In genomic region chr6:75206338-75207210, GRCh38 we compare ENCODE assay signal across 8 cellular contexts.
DNase-seq lines count a peak whose midpoint lies in the region; ATAC-seq lines count a peak whose summit lies in the region.

No MANE protein-coding gene starts in this region.

- H3K4me3 Mint-ChIP-seq in T-helper 1 cell treated with Interleukin-12 subunit alpha and Interleukin-12 subunit beta and Interleukin-4 antibody, amounts not matched to agents 30 μg/mL and 1 μg/mL, for 36 hours, result peak overlapping the region; percentile 64
- H3K4me3 Mint-ChIP-seq in stimulated activated naive CD8-positive, alpha-beta T cell treated with anti-CD3 and anti-CD28 coated beads, Interleukin-15, amount 100 ng/mL, for 72 hours, result peak overlapping the region; percentile 61 to 69

- H3K36me3 Mint-ChIP-seq in T-helper 1 cell treated with Interleukin-12 subunit alpha and Interleukin-12 subunit beta and Interleukin-4 antibody, amounts not matched to agents 30 μg/mL and 1 μg/mL, for 36 hours (ENCODE audit: low read depth), result peaks cover 6% of the 10 kb centered on the region

- H3K4me1 ChIP-seq in iPS-20b (ENCODE audit: insufficient read depth, low read length), result peaks cover 11% of the 10 kb centered on the region; the same call in 1 of the 2 replicates

- H3K27me3 ChIP-seq in iPS-20b (ENCODE audit: insufficient read depth, low read length), result peaks cover 84% of the 10 kb centered on the region

- peaks cover 88% of the 10 kb centered on the region for H3K27me3 Mint-ChIP-seq in T-helper 1 cell treated with Interleukin-12 subunit alpha and Interleukin-12 subunit beta and Interleukin-4 antibody, amounts not matched to agents 30 μg/mL and 1 μg/mL, for 36 hours (ENCODE audit: low read depth)
- H3K27me3 Mint-ChIP-seq in stimulated activated naive CD8-positive, alpha-beta T cell treated with anti-CD3 and anti-CD28 coated beads, Interleukin-15, amount 100 ng/mL, for 72 hours, result peaks cover 94% of the 10 kb centered on the region

- peaks cover 57% of the 10 kb centered on the region for H3K4me1 Mint-ChIP-seq in T-helper 1 cell treated with Interleukin-12 subunit alpha and Interleukin-12 subunit beta and Interleukin-4 antibody, amounts not matched to agents 30 μg/mL and 1 μg/mL, for 36 hours (ENCODE audit: low read depth)
- H3K4me1 Mint-ChIP-seq in stimulated activated naive CD8-positive, alpha-beta T cell treated with anti-CD3 and anti-CD28 coated beads, Interleukin-15, amount 100 ng/mL, for 72 hours, result peaks cover 65% of the 10 kb centered on the region

- no peaks in the 10 kb centered on the region for H3K9me3 ChIP-seq in iPS-20b (ENCODE audit: insufficient read depth, low read depth, low read length)

- no peak overlapping the region for H3K27ac Mint-ChIP-seq in T-helper 1 cell treated with Interleukin-12 subunit alpha and Interleukin-12 subunit beta and Interleukin-4 antibody, amounts not matched to agents 30 μg/mL and 1 μg/mL, for 36 hours
- no peak overlapping the region for H3K27ac Mint-ChIP-seq in stimulated activated naive CD8-positive, alpha-beta T cell treated with anti-CD3 and anti-CD28 coated beads, Interleukin-15, amount 100 ng/mL, for 72 hours

- DNase-seq in T-helper 1 cell, result no peak
- DNase-seq in amniotic epithelial cell (ENCODE audit: low read depth), result peak; percentile 50
- no peak for DNase-seq in stimulated activated naive CD8-positive, alpha-beta T cell treated with anti-CD3 and anti-CD28 coated beads, Interleukin-15, amount 100 ng/mL, for 72 hours
- no peak for DNase-seq in NCI-H1436 treated with DMSO at 0.1 percent for 48 hours (lab: John Stamatoyannopoulos, UW)
- no peak for DNase-seq in NCI-H526 treated with DMSO at 0.1 percent for 48 hours (lab: John Stamatoyannopoulos, UW)
- DNase-seq in activated naive CD4-positive, alpha-beta T cell treated with Interleukin-2 at 50 U/mL for 16 hours, result no peak

- H3K36me3 ChIP-seq in iPS-20b (ENCODE audit: insufficient read depth, low read depth, low read length), result no peaks in the 10 kb centered on the region

- ATAC-seq in stimulated activated naive CD8-positive, alpha-beta T cell treated with anti-CD3 and anti-CD28 coated beads, Interleukin-15, amount 100 ng/mL, for 72 hours, result no peak

- no peak overlapping the region for H3K27ac ChIP-seq in iPS-20b (ENCODE audit: low read length)

- H3K4me3 ChIP-seq in iPS-20b (ENCODE audit: low read length), result peak overlapping the region; percentile 83

- no peaks in the 10 kb centered on the region for H3K9me3 Mint-ChIP-seq in T-helper 1 cell treated with Interleukin-12 subunit alpha and Interleukin-12 subunit beta and Interleukin-4 antibody, amounts not matched to agents 30 μg/mL and 1 μg/mL, for 36 hours
- H3K9me3 Mint-ChIP-seq in stimulated activated naive CD8-positive, alpha-beta T cell treated with anti-CD3 and anti-CD28 coated beads, Interleukin-15, amount 100 ng/mL, for 72 hours, result no peaks in the 10 kb centered on the region

- H3K9ac ChIP-seq in iPS-20b (ENCODE audit: low read depth, low read length), result peak overlapping the region; percentile 47; the same call in 1 of the 2 replicates
